8 cellular contexts compared by ENCODE assay signal in genomic region chr18:2846241-2846637, GRCh38. TPM values are rescaled to one million over a fixed set of nuclear protein-coding genes. Genes with fewer than 3 reads are reported as not detected.
DNase-seq lines count a peak whose midpoint lies in the region; ATAC-seq and TF ChIP-seq lines count a peak whose summit lies in the region.

No MANE protein-coding gene starts in this region.

- CTCF ChIA-PET in OCI-LY7 (lab: Charles Lee; ENCODE audit: unreplicated experiment) = no interaction called here

- peak overlapping the region; percentile 90 to 98 (median 96) for H3K27ac Mint-ChIP-seq in naive B cell

- H3K79me2 ChIP-seq in OCI-LY7 (ENCODE audit: insufficient read depth, low read depth, low read length) = no peaks in the 10 kb centered on the region

- 0 to 1% methylated on average over 16 of the region's 16 CpGs for WGBS in ectodermal cell, 2 experiments

- peak overlapping the region; percentile 81 to 95 (median 90) for H3K4me3 Mint-ChIP-seq in naive B cell

- peaks cover 11 to 26% (median 16%) of the 10 kb centered on the region in 3 donors for H3K27me3 Mint-ChIP-seq in naive B cell

- peaks cover 0 to 8% of the 10 kb centered on the region in 2 donors for H3K36me3 Mint-ChIP-seq in naive B cell

- H3K4me2 ChIP-seq in OCI-LY7 (ENCODE audit: low read length) = no peak overlapping the region

- no peaks in the 10 kb centered on the region for H4K20me1 ChIP-seq in OCI-LY7 (ENCODE audit: insufficient read depth, low read length)

- no peak for TF ChIP-seq CTCF in OCI-LY7 (conservative IDR thresholded peaks at IDR 0.05; ENCODE audit: low read length)

- POLR2A ChIA-PET in OCI-LY7 (lab: Charles Lee) = no interaction called here

- no peaks in the 10 kb centered on the region for H3K9me2 ChIP-seq in OCI-LY7 (ENCODE audit: insufficient read depth, low read length)

- intact Hi-C loops in OCI-LY7 (cut with micrococcal nuclease; ENCODE audit: unreplicated experiment) = no loop called here

- H3K4me3 ChIP-seq in GM08714 (ENCODE audit: low read length) (peak overlapping the region; percentile 57; the same call in 1 of the 2 replicates), NT2/D1 (ENCODE audit: insufficient read length, low read depth) (peak overlapping the region; percentile 71), ectodermal cell (ENCODE audit: insufficient read depth, low read depth, low read length) (peak overlapping the region; percentile 50), OCI-LY7 (ENCODE audit: low read depth, low read length, poor library complexity, severe bottlenecking) (no peak overlapping the region)

- DNase-seq in NT2/D1 (ENCODE audit: low read depth, low spot score) (no peak), naive B cell (no peak), OCI-LY7 (ENCODE audit: low spot score) (no peak), NCI-H2081 (lab: John Stamatoyannopoulos, UW) (no peak)

- no peaks in the 10 kb centered on the region for H3K9me3 ChIP-seq in NT2/D1 (ENCODE audit: insufficient read depth, low read length)
- H3K9me3 ChIP-seq in ectodermal cell (ENCODE audit: control insufficient read depth, low read length) = no peaks in the 10 kb centered on the region
- H3K9me3 ChIP-seq in OCI-LY7 (ENCODE audit: low read length) = no peaks in the 10 kb centered on the region

- H3K4me1 Mint-ChIP-seq in naive B cell = peaks cover 29 to 31% (median 30%) of the 10 kb centered on the region in 3 donors

- ATAC-seq in naive B cell (ENCODE audit: low read depth in 2 of 2) (peak; percentile 3 to 4), HG03175 (IDR thresholded peaks at IDR 0.05; ENCODE audit: unreplicated experiment) (no peak), GM18511 (IDR thresholded peaks at IDR 0.05; ENCODE audit: unreplicated experiment) (no peak)

- no TSS peak for BruUV-seq in OCI-LY7 (replicated peaks; lab: Mats Ljungman, UMichigan)

- H3K9me3 Mint-ChIP-seq in naive B cell = no peaks in the 10 kb centered on the region

- H3K36me3 ChIP-seq in NT2/D1 (ENCODE audit: insufficient read depth, insufficient read length, low read length) (peaks cover 20% of the 10 kb centered on the region), ectodermal cell (ENCODE audit: control insufficient read depth, insufficient read depth, low read length) (no peaks in the 10 kb centered on the region), OCI-LY7 (ENCODE audit: insufficient read depth, low read length) (no peaks in the 10 kb centered on the region)

- H3K27me3 ChIP-seq in NT2/D1 (ENCODE audit: insufficient read depth, insufficient read length) = no peaks in the 10 kb centered on the region
- peaks cover 61% of the 10 kb centered on the region for H3K27me3 ChIP-seq in ectodermal cell (ENCODE audit: control insufficient read depth, insufficient read depth, low read length, poor library complexity, severe bottlenecking)

- H2AFZ ChIP-seq in OCI-LY7 (ENCODE audit: low read length) = no peak overlapping the region

- H3K4me1 ChIP-seq in NT2/D1 (ENCODE audit: insufficient read depth, insufficient read length) (peaks cover 2% of the 10 kb centered on the region), ectodermal cell (ENCODE audit: control insufficient read depth, insufficient read depth, low read length) (peaks cover 7% of the 10 kb centered on the region), OCI-LY7 (ENCODE audit: insufficient read depth, low read length, poor library complexity, severe bottlenecking) (peaks cover 8% of the 10 kb centered on the region)

- H3K9ac ChIP-seq in NT2/D1 (ENCODE audit: insufficient read length, low read depth) = peak overlapping the region; percentile 85

- H3K27ac ChIP-seq in ectodermal cell (ENCODE audit: insufficient read depth, low read depth, low read length, poor library complexity, severe bottlenecking) = no peak overlapping the region
- no peak overlapping the region for H3K27ac ChIP-seq in OCI-LY7 (ENCODE audit: low read depth, low read length, poor library complexity, severe bottlenecking)

RNA-seq across cellular contexts. Expression of gene EMILIN2, which starts 0.6 kb away (rescaled TPM):
- polyA plus RNA-seq in ectodermal cell (2013, experiment 1 of 4) = 7.4 TPM
- polyA plus RNA-seq in ectodermal cell (2013, experiment 2 of 4) = 10.4 TPM
- 10.7 TPM for polyA plus RNA-seq in ectodermal cell (2013, experiment 3 of 4)
- 10.3 TPM for polyA plus RNA-seq in ectodermal cell (2013, experiment 4 of 4)
- polyA plus RNA-seq in naive B cell (ENCODE audit: low read depth in 6 of 6) = 1 to 10 TPM in 5 of 6 donors, not detected in 1; 1.2 to 2.2 (median 1.5) TPM
- 0.46 and 1.4 TPM in 2 replicates for total RNA-seq in OCI-LY7 (2014; rRNA removed; shearing (Covaris generic))
- total RNA-seq in OCI-LY7 (2022) = 0.15 and 0.39 TPM in 2 replicates

Comparison
In these comparisons a context has a peak if more than half of its experiments do, and no peak if none do; other contexts are left out.
1. ATAC-seq: peak in naive B cell (2 of 2); none in HG03175 (single experiment) and GM18511 (single experiment).